Comparison of ENCODE assay signal across 9 cellular contexts in genomic region chr5:68464424-68464823, GRCh38.
A peak's percentile ranks its signal among the peaks of the same experiment; 100 is the strongest.
DNase-seq lines count a peak whose midpoint lies in the region; ATAC-seq, FAIRE-seq and TF ChIP-seq lines count a peak whose summit lies in the region.
"Had no signal": no experiment of that assay in that cellular context is flagged by ENCODE, and none has a peak within 500 bp of the region (broad histone marks: within the 10 kb centered on the region; RNA-seq: fewer than 3 reads in every experiment).

No MANE protein-coding gene starts in this region.

- DNase-seq in activated CD4-positive, alpha-beta T cell treated with anti-CD3 and anti-CD28 coated beads for 36 hours, result peak; percentile 79
- DNase-seq in activated CD4-positive, alpha-beta T cell treated with anti-CD3 and anti-CD28 coated beads for 1 hour, result no peak
- peak; percentile 72 for DNase-seq in RCC 7860 (ENCODE audit: low spot score)
- peak; percentile 41 for DNase-seq in brain microvascular endothelial cell
- peak; percentile 66 for DNase-seq in stimulated activated naive CD8-positive, alpha-beta T cell treated with anti-CD3 and anti-CD28 coated beads, Interleukin-15, Interleukin-2, amounts not matched to agents 100 U/mL and 50 U/mL, for 24 hours
- DNase-seq in NCI-H82 (lab: John Stamatoyannopoulos, UW), result no peak
- no peak for DNase-seq in DMS 273 (lab: John Stamatoyannopoulos, UW; ENCODE audit: unreplicated experiment)
- no peak for DNase-seq in right atrium auricular region (ENCODE audit: low spot score)

- peak; percentile 2 for TF ChIP-seq CTCF in brain microvascular endothelial cell (IDR thresholded peaks at IDR 0.05; ENCODE audit: low read depth, low read length, missing control alignments)
- no peak for TF ChIP-seq CTCF in right atrium auricular region (IDR thresholded peaks at IDR 0.05)

- intact Hi-C loops in activated CD4-positive, alpha-beta T cell treated with anti-CD3 and anti-CD28 coated beads for 36 hours (cut with DNase I, micrococcal nuclease), result loop anchor here (1.0 to 2.0 kb wide), 4 partner anchors 30 to 162 kb away; no protein-coding TSS in a partner anchor

- H3K27me3 ChIP-seq in brain microvascular endothelial cell (replicated peaks) (no peaks in the 10 kb centered on the region), right atrium auricular region (no peaks in the 10 kb centered on the region)
- H3K27me3 ChIP-seq: neutrophil had no signal

- H3K4me1 ChIP-seq in right atrium auricular region, result no peaks in the 10 kb centered on the region

- no peaks in the 10 kb centered on the region for H3K27me3 Mint-ChIP-seq in activated CD4-positive, alpha-beta T cell treated with anti-CD3 and anti-CD28 coated beads for 36 hours

- POLR2A ChIA-PET in activated CD4-positive, alpha-beta T cell treated with anti-CD3 and anti-CD28 coated beads for 36 hours (lab: Charles Lee), result no interaction called here

- H3K4me3 ChIP-seq in brain microvascular endothelial cell (ENCODE audit: low read depth, low read length) (no peak overlapping the region), right atrium auricular region (no peak overlapping the region)

- peaks cover 2% of the 10 kb centered on the region for H3K4me1 Mint-ChIP-seq in activated CD4-positive, alpha-beta T cell treated with anti-CD3 and anti-CD28 coated beads for 36 hours

- H3K9me3 ChIP-seq in right atrium auricular region, result no peaks in the 10 kb centered on the region
- H3K9me3 ChIP-seq: neutrophil had no signal

- no peak overlapping the region for H3K27ac Mint-ChIP-seq in activated CD4-positive, alpha-beta T cell treated with anti-CD3 and anti-CD28 coated beads for 36 hours

- H3K4me3 Mint-ChIP-seq in activated CD4-positive, alpha-beta T cell treated with anti-CD3 and anti-CD28 coated beads for 36 hours, result no peak overlapping the region

- FAIRE-seq in RCC 7860 (lab: Jason Lieb, UNC), result peak; percentile 71

- H3K36me3 ChIP-seq in brain microvascular endothelial cell (replicated peaks) (no peaks in the 10 kb centered on the region), right atrium auricular region (no peaks in the 10 kb centered on the region)
- H3K36me3 ChIP-seq: neutrophil had no signal

- peak; percentile 96 for ATAC-seq in activated CD4-positive, alpha-beta T cell treated with anti-CD3 and anti-CD28 coated beads for 36 hours
- peak; percentile 94 for ATAC-seq in stimulated activated naive CD8-positive, alpha-beta T cell treated with anti-CD3 and anti-CD28 coated beads, Interleukin-15, Interleukin-2, amounts not matched to agents 100 U/mL and 50 U/mL, for 24 hours

- H3K36me3 Mint-ChIP-seq in activated CD4-positive, alpha-beta T cell treated with anti-CD3 and anti-CD28 coated beads for 36 hours (ENCODE audit: low read depth), result no peaks in the 10 kb centered on the region

- H3K9me3 Mint-ChIP-seq in activated CD4-positive, alpha-beta T cell treated with anti-CD3 and anti-CD28 coated beads for 36 hours (ENCODE audit: low read depth), result no peaks in the 10 kb centered on the region

- CTCF ChIA-PET in activated CD4-positive, alpha-beta T cell treated with anti-CD3 and anti-CD28 coated beads for 36 hours (lab: Charles Lee), result interaction anchor here (1.0 to 1.3 kb wide), 2 partner anchors 27 to 178 kb away, joined by 3 to 5 read pairs; no protein-coding TSS in a partner anchor

- in situ Hi-C loops in brain microvascular endothelial cell (cut with HindIII; ENCODE audit: low pct_ligation_motif_present, low sequenced_read_pairs), result loop anchor here (25.0 kb wide), 1 partner anchor 177 kb away; no protein-coding TSS in a partner anchor

- no peak overlapping the region for H3K27ac ChIP-seq in brain microvascular endothelial cell
- H3K27ac ChIP-seq in right atrium auricular region, result no peak overlapping the region
- H3K27ac ChIP-seq: neutrophil had no signal

Comparison
In these comparisons a context has a peak if more than half of its experiments do, and no peak if none do; other contexts are left out.
1. DNase-seq: peak in activated CD4-positive, alpha-beta T cell treated with anti-CD3 and anti-CD28 coated beads for 36 hours (single experiment), RCC 7860 (single experiment), brain microvascular endothelial cell (single experiment) and stimulated activated naive CD8-positive, alpha-beta T cell treated with anti-CD3 and anti-CD28 coated beads, Interleukin-15, Interleukin-2, amounts not matched to agents 100 U/mL and 50 U/mL, for 24 hours (single experiment); none in activated CD4-positive, alpha-beta T cell treated with anti-CD3 and anti-CD28 coated beads for 1 hour (single experiment), NCI-H82 (single experiment), DMS 273 (single experiment) and right atrium auricular region (single experiment).